ENCODE assay signal across 8 cellular contexts in genomic region chr3:65597225-65597951, GRCh38.
A peak's percentile ranks its signal among the peaks of the same experiment; 100 is the strongest.
DNase-seq lines count a peak whose midpoint lies in the region; ATAC-seq and TF ChIP-seq lines count a peak whose summit lies in the region.

No MANE protein-coding gene starts in this region.

- H3K27me3 ChIP-seq in tibial artery = no peaks in the 10 kb centered on the region

- H3K4me3 ChIP-seq in choroid plexus epithelial cell (ENCODE audit: low read depth, low read length) (peak overlapping the region; percentile 29), tibial artery (peak overlapping the region; percentile 42 to 53)

- H3K27ac ChIP-seq in tibial artery = no peak overlapping the region

- peaks cover 0 to 30% (median 16%) of the 10 kb centered on the region in 4 donors for H3K4me1 ChIP-seq in tibial artery

- DNase-seq in NCI-H1105 (lab: John Stamatoyannopoulos, UW) (peak; percentile 42), choroid plexus epithelial cell (ENCODE audit: low read depth) (no peak), left kidney (ENCODE audit: low read depth, low spot score) (peak; percentile 90), tibial artery (no peak), NCI-H187 treated with DMSO at 0.1 percent for 48 hours (lab: John Stamatoyannopoulos, UW) (no peak), T1000 (lab: John Stamatoyannopoulos, UW) (no peak), middle frontal gyrus (ENCODE audit: extremely low spot score, low spot score) (no peak)

- ATAC-seq in GM18907 (IDR thresholded peaks at IDR 0.05; ENCODE audit: unreplicated experiment) = no peak

- no peaks in the 10 kb centered on the region for H3K36me3 ChIP-seq in tibial artery

- H3K9me3 ChIP-seq in tibial artery = no peaks in the 10 kb centered on the region

- TF ChIP-seq CTCF in choroid plexus epithelial cell (conservative IDR thresholded peaks at IDR 0.05; ENCODE audit: low read depth, low read length) (no peak), tibial artery (IDR thresholded peaks at IDR 0.05) (no peak)

- intact Hi-C loops in tibial artery (cut with DNase I; ENCODE audit: low total_unique reads) = no loop called here

Comparison
In these comparisons a context has a peak if more than half of its experiments do, and no peak if none do; other contexts are left out.
1. DNase-seq: peak in NCI-H1105 (single experiment) and left kidney (single experiment); none in choroid plexus epithelial cell (single experiment), tibial artery (0 of 2), NCI-H187 treated with DMSO at 0.1 percent for 48 hours (single experiment), T1000 (single experiment) and middle frontal gyrus (single experiment).